In the genomic region with DNA sequence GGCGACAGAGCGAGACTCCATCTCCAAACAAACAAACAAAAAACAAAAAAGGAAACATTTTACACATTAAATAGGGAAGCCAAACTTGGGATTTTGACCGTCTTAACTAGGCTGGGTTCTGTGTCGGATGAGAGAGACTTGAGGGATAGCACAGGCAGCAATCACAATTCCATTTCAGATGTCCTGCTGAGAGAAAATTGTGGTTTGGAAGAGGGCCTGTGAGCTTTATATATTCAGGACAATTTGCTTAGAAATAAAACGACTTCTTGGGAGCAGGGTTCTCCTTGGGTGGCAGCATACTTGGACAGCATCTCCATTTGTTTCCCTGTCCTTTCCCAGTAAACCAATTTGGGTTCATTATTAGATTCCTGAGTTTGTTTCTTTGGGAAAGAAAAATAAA, we compare ENCODE assay signal across 9 cellular contexts.
A peak's percentile ranks its signal among the peaks of the same experiment; 100 is the strongest.
DNase-seq lines count a peak whose midpoint lies in the region; ATAC-seq and TF ChIP-seq lines count a peak whose summit lies in the region.
"Had no signal": no experiment of that assay in that cellular context is flagged by ENCODE, and none has a peak within 500 bp of the region (broad histone marks: within the 10 kb centered on the region; RNA-seq: fewer than 3 reads in every experiment).

No MANE protein-coding gene starts in this region.

- no peaks in the 10 kb centered on the region for H3K36me3 Mint-ChIP-seq in mesothelial cell of epicardium

- H3K27ac ChIP-seq in HL-60 (replicated peaks) (peak overlapping the region; percentile 51), testis (peak overlapping the region; percentile 44 to 68)

- H3K9me3 ChIP-seq in testis, result no peaks in the 10 kb centered on the region

- ATAC-seq in HG03039 (IDR thresholded peaks at IDR 0.05; ENCODE audit: unreplicated experiment) (no peak), HG02870 (IDR thresholded peaks at IDR 0.05; ENCODE audit: unreplicated experiment) (no peak)

- TF ChIP-seq CTCF in HL-60 (IDR thresholded peaks at IDR 0.05; ENCODE audit: insufficient read depth, low read length) (no peak), astrocyte of the spinal cord (IDR thresholded peaks at IDR 0.05; ENCODE audit: low read depth, low read length) (no peak), mesothelial cell of epicardium (IDR thresholded peaks at IDR 0.05; ENCODE audit: unreplicated experiment) (no peak), testis (IDR thresholded peaks at IDR 0.05) (no peak)

- H3K4me3 ChIP-seq in HL-60 (replicated peaks; ENCODE audit: insufficient read depth, low read length) (no peak overlapping the region), astrocyte of the spinal cord (ENCODE audit: low read depth, low read length) (no peak overlapping the region), testis (no peak overlapping the region)

- no peaks in the 10 kb centered on the region for H3K27me3 ChIP-seq in HL-60 (ENCODE audit: insufficient read depth, poor library complexity, severe bottlenecking)
- no peaks in the 10 kb centered on the region for H3K27me3 ChIP-seq in testis

- TF ChIP-seq POLR2A in testis (IDR thresholded peaks at IDR 0.05), result no peak

- peaks cover 16% of the 10 kb centered on the region for H3K4me1 Mint-ChIP-seq in mesothelial cell of epicardium

- intact Hi-C loops in testis (cut with DNase I; ENCODE audit: low total_unique reads), result loop anchor here (5.0 kb wide), 1 partner anchor 516 kb away; no protein-coding TSS in a partner anchor

- H3K4me1 ChIP-seq in testis, result peaks cover 6% of the 10 kb centered on the region

- H3K27me3 Mint-ChIP-seq in mesothelial cell of epicardium (ENCODE audit: low read depth), result no peaks in the 10 kb centered on the region

- peak overlapping the region; percentile 34 for H3K27ac Mint-ChIP-seq in mesothelial cell of epicardium

- WGBS in testis, 2 donors, result 50 to 75% methylated on average over 4 to 5 of the region's 5 CpGs

- no peaks in the 10 kb centered on the region for H3K36me3 ChIP-seq in testis (ENCODE audit: low read depth, missing control alignments)

- in situ Hi-C loops in astrocyte of the spinal cord (cut with HindIII; ENCODE audit: low sequenced_read_pairs), result no loop called here

- H3K9me3 Mint-ChIP-seq in mesothelial cell of epicardium, result peaks cover 19% of the 10 kb centered on the region

- DNase-seq in HL-60 (ENCODE audit: low read depth in 1 of 2, low spot score in 1 of 2), result no peak
- DNase-seq in astrocyte of the spinal cord (ENCODE audit: low read depth, low spot score), result peak; percentile 48
- no peak for DNase-seq in mesothelial cell of epicardium (ENCODE audit: low spot score in 2 of 2, unreplicated experiment in 2 of 2)
- DNase-seq in testis, result no peak
- DNase-seq in RPMI8226, result no peak
- DNase-seq: NCI-H1436 treated with DMSO at 0.1 percent for 48 hours had no signal

- no peak overlapping the region for H3K4me3 Mint-ChIP-seq in mesothelial cell of epicardium
- H3K4me3 Mint-ChIP-seq: H9 had no signal
